Comparison of ENCODE assay signal across 8 cellular contexts in genomic region chr16:7742626-7743025, GRCh38.
"Had no signal": no experiment of that assay in that cellular context is flagged by ENCODE, and none has a peak within 500 bp of the region (broad histone marks: within the 10 kb centered on the region; RNA-seq: fewer than 3 reads in every experiment).

No MANE protein-coding gene starts in this region.

- H3K9ac ChIP-seq: KMS-11 had no signal

- H3K4me3 ChIP-seq: GM23338 had no signal

- H3K36me3 Mint-ChIP-seq: IgD-negative memory B cell had no signal

- H3K4me3 Mint-ChIP-seq: GM23338, H9, IgD-negative memory B cell had no signal

- H3K27ac ChIP-seq: KMS-11 had no signal

- H3K4me1 Mint-ChIP-seq: IgD-negative memory B cell had no signal

- ATAC-seq: GM23338 had no signal

- DNase-seq: H9, HCEC 1CT, KBM-7 had no signal

- FAIRE-seq: H1, H54 had no signal

- H3K27ac Mint-ChIP-seq: GM23338 had no signal

- H3K27me3 Mint-ChIP-seq: IgD-negative memory B cell had no signal

- H2AFZ ChIP-seq: GM23338 had no signal

- H3K4me2 ChIP-seq: GM23338, KMS-11 had no signal
